In genomic region chr2:234533631-234534030, GRCh38 we compare ENCODE assay signal across 23 cellular contexts. TPM values are rescaled to one million over a fixed set of nuclear protein-coding genes. Genes with fewer than 3 reads are reported as not detected.
DNase-seq lines count a peak whose midpoint lies in the region; ATAC-seq and TF ChIP-seq lines count a peak whose summit lies in the region.
"Had no signal": no experiment of that assay in that cellular context is flagged by ENCODE, and none has a peak within 500 bp of the region (broad histone marks: within the 10 kb centered on the region; RNA-seq: fewer than 3 reads in every experiment).

No MANE protein-coding gene starts in this region.

- H3K27me3 ChIP-seq in PC-9 (ENCODE audit: insufficient read depth, low read depth), result no peaks in the 10 kb centered on the region

- no peaks in the 10 kb centered on the region for H3K4me1 ChIP-seq in PC-9 (replicated peaks; ENCODE audit: insufficient read depth)

- no peak overlapping the region for H3K27ac Mint-ChIP-seq in glutamatergic neuron (ENCODE audit: unreplicated experiment)
- H3K27ac Mint-ChIP-seq in T-helper 17 cell, result no peak overlapping the region
- no peak overlapping the region for H3K27ac Mint-ChIP-seq in type B pancreatic cell
- H3K27ac Mint-ChIP-seq: activated CD4-positive, alpha-beta T cell treated with anti-CD3 and anti-CD28 coated beads, Interleukin-2, amount 10 ng/mL, durations not matched to agents 7 days and 5 days; activated naive CD8-positive, alpha-beta T cell treated with anti-CD3 and anti-CD28 coated beads for 36 hours; activated T-helper 17 cell treated with anti-CD3 and anti-CD28 coated beads, Interleukin-2, amount 50 U/mL, for 72 hours; immature natural killer cell; stimulated activated naive CD8-positive, alpha-beta T cell treated with anti-CD3 and anti-CD28 coated beads, Interleukin-15, Interleukin-2, amounts not matched to agents 100 ng/mL and 50 ng/mL, for 24 hours had no signal

- H3K4me3 Mint-ChIP-seq in glutamatergic neuron (ENCODE audit: unreplicated experiment), result no peak overlapping the region
- H3K4me3 Mint-ChIP-seq in T-helper 17 cell, result no peak overlapping the region
- H3K4me3 Mint-ChIP-seq in type B pancreatic cell, result no peak overlapping the region
- H3K4me3 Mint-ChIP-seq: activated CD4-positive, alpha-beta T cell treated with anti-CD3 and anti-CD28 coated beads, Interleukin-2, amount 10 ng/mL, durations not matched to agents 7 days and 5 days; activated naive CD8-positive, alpha-beta T cell treated with anti-CD3 and anti-CD28 coated beads for 36 hours; activated T-helper 17 cell treated with anti-CD3 and anti-CD28 coated beads, Interleukin-2, amount 50 U/mL, for 72 hours; immature natural killer cell; stimulated activated naive CD8-positive, alpha-beta T cell treated with anti-CD3 and anti-CD28 coated beads, Interleukin-15, Interleukin-2, amounts not matched to agents 100 ng/mL and 50 ng/mL, for 24 hours had no signal

- H3K27ac ChIP-seq in PC-9, result no peak overlapping the region
- H3K27ac ChIP-seq: 22Rv1, epithelial cell of prostate had no signal

- H3K36me3 Mint-ChIP-seq in glutamatergic neuron (ENCODE audit: unreplicated experiment), result no peaks in the 10 kb centered on the region
- no peaks in the 10 kb centered on the region for H3K36me3 Mint-ChIP-seq in T-helper 17 cell (ENCODE audit: low read depth)
- no peaks in the 10 kb centered on the region for H3K36me3 Mint-ChIP-seq in type B pancreatic cell
- H3K36me3 Mint-ChIP-seq: activated naive CD8-positive, alpha-beta T cell treated with anti-CD3 and anti-CD28 coated beads for 36 hours; immature natural killer cell had no signal

- no peaks in the 10 kb centered on the region for H3K9me3 ChIP-seq in T-helper 17 cell (ENCODE audit: control insufficient read depth, low read length, poor library complexity, severe bottlenecking)
- no peaks in the 10 kb centered on the region for H3K9me3 ChIP-seq in PC-9 (ENCODE audit: insufficient read depth, low read depth)
- H3K9me3 ChIP-seq: mucosa of descending colon had no signal

- POLR2A ChIA-PET in PC-9 (lab: Charles Lee; ENCODE audit: unreplicated experiment), result no interaction called here

- no TSS peak for BruUV-seq in PC-9 (replicated peaks; lab: Mats Ljungman, UMichigan)

- CTCF ChIA-PET in PC-9 (lab: Charles Lee), result no interaction called here

- H3K4me1 Mint-ChIP-seq in glutamatergic neuron (ENCODE audit: low read depth, unreplicated experiment) (peaks cover 5% of the 10 kb centered on the region), T-helper 17 cell (no peaks in the 10 kb centered on the region), type B pancreatic cell (ENCODE audit: unreplicated experiment) (no peaks in the 10 kb centered on the region)
- H3K4me1 Mint-ChIP-seq: activated CD4-positive, alpha-beta T cell treated with anti-CD3 and anti-CD28 coated beads, Interleukin-2, amount 10 ng/mL, durations not matched to agents 7 days and 5 days; activated naive CD8-positive, alpha-beta T cell treated with anti-CD3 and anti-CD28 coated beads for 36 hours; activated T-helper 17 cell treated with anti-CD3 and anti-CD28 coated beads, Interleukin-2, amount 50 U/mL, for 72 hours; immature natural killer cell had no signal

- H3K9me3 Mint-ChIP-seq in glutamatergic neuron (ENCODE audit: unreplicated experiment) (no peaks in the 10 kb centered on the region), type B pancreatic cell (no peaks in the 10 kb centered on the region)
- H3K9me3 Mint-ChIP-seq: activated CD4-positive, alpha-beta T cell treated with anti-CD3 and anti-CD28 coated beads, Interleukin-2, amount 10 ng/mL, durations not matched to agents 7 days and 5 days; activated naive CD8-positive, alpha-beta T cell treated with anti-CD3 and anti-CD28 coated beads for 36 hours; immature natural killer cell; stimulated activated naive CD8-positive, alpha-beta T cell treated with anti-CD3 and anti-CD28 coated beads, Interleukin-15, Interleukin-2, amounts not matched to agents 100 ng/mL and 50 ng/mL, for 24 hours had no signal

- no peak overlapping the region for H3K4me3 ChIP-seq in PC-9
- H3K4me3 ChIP-seq: mucosa of descending colon, smooth muscle cell had no signal

- TF ChIP-seq CTCF in glutamatergic neuron (IDR thresholded peaks at IDR 0.05; ENCODE audit: partially characterized antibody, unreplicated experiment) (no peak), type B pancreatic cell (conservative IDR thresholded peaks at IDR 0.05) (no peak), PC-9 (conservative IDR thresholded peaks at IDR 0.05) (no peak)

- H3K27me3 Mint-ChIP-seq in glutamatergic neuron (ENCODE audit: unreplicated experiment) (peaks cover 5% of the 10 kb centered on the region), T-helper 17 cell (peaks cover 10% of the 10 kb centered on the region), type B pancreatic cell (no peaks in the 10 kb centered on the region)

- no peaks in the 10 kb centered on the region for H3K36me3 ChIP-seq in PC-9 (ENCODE audit: low read depth)

- H2AFZ ChIP-seq in PC-9, result no peak overlapping the region

- no peaks in the 10 kb centered on the region for H3K9me2 ChIP-seq in PC-9 (ENCODE audit: insufficient read depth)

- intact Hi-C loops in PC-9 (cut with micrococcal nuclease; ENCODE audit: unreplicated experiment), result no loop called here

- no peaks in the 10 kb centered on the region for H3K79me2 ChIP-seq in PC-9 (ENCODE audit: low read depth)

- H4K20me1 ChIP-seq in PC-9 (ENCODE audit: insufficient read depth), result no peaks in the 10 kb centered on the region

- no peak overlapping the region for H3K4me2 ChIP-seq in PC-9
- H3K4me2 ChIP-seq: smooth muscle cell had no signal

- no peak for ATAC-seq in T-helper 17 cell
- ATAC-seq: activated T-helper 17 cell treated with anti-CD3 and anti-CD28 coated beads, Interleukin-2, amount 50 U/mL, for 72 hours; mucosa of descending colon had no signal

- DNase-seq in DMS 273 (lab: John Stamatoyannopoulos, UW; ENCODE audit: unreplicated experiment) (peak; percentile 19), DMS 273 treated with DMSO at 0.1 percent for 48 hours (lab: John Stamatoyannopoulos, UW) (no peak), NCI-H128 (lab: John Stamatoyannopoulos, UW; ENCODE audit: unreplicated experiment) (peak; percentile 46), NCI-H345 treated with DMSO at 0.1 percent for 48 hours (lab: John Stamatoyannopoulos, UW; ENCODE audit: unreplicated experiment) (peak; percentile 86), glutamatergic neuron (peak; percentile 38), T-helper 17 cell (no peak), type B pancreatic cell (ENCODE audit: extremely low spot score, unreplicated experiment) (no peak), PC-9 (no peak)
- DNase-seq: activated CD4-positive, alpha-beta T cell treated with anti-CD3 and anti-CD28 coated beads, Interleukin-2, amount 10 ng/mL, durations not matched to agents 7 days and 5 days; activated naive CD8-positive, alpha-beta T cell treated with anti-CD3 and anti-CD28 coated beads for 36 hours; cerebellar nuclear complex; foreskin fibroblast; immature natural killer cell; mucosa of descending colon; NCI-H2171 treated with DMSO at 0.1 percent for 48 hours; Right ventricle myocardium superior; stimulated activated CD4-positive, alpha-beta T cell treated with anti-CD3 and anti-CD28 coated beads, Interleukin-4, amount 100 ng/mL, for 24 hours; trophoblast cell had no signal

- no peaks in the 10 kb centered on the region for H3F3A ChIP-seq in PC-9 (ENCODE audit: insufficient read depth, low read depth)

RNA-seq across cellular contexts. Expression of gene ARL4C, which starts 36.8 kb away (rescaled TPM):
- 23.2 TPM for total RNA-seq in glutamatergic neuron (ENCODE audit: unreplicated experiment)
- total RNA-seq in T-helper 17 cell, result 100 to 1,000 TPM; 365 to 393 TPM
- total RNA-seq in type B pancreatic cell (ENCODE audit: low replicate concordance), result 72.1 and 122 TPM in 2 replicates
- 51.3 TPM in 2 replicates for total RNA-seq in PC-9 (2021)

Comparison
In these comparisons a context has a peak if more than half of its experiments do, and no peak if none do; other contexts are left out.
1. DNase-seq: peak in DMS 273 (single experiment), NCI-H128 (single experiment), NCI-H345 treated with DMSO at 0.1 percent for 48 hours (single experiment) and glutamatergic neuron (single experiment); none in DMS 273 treated with DMSO at 0.1 percent for 48 hours (single experiment), T-helper 17 cell (0 of 3), type B pancreatic cell (single experiment) and PC-9 (0 of 2).